ENCODE assay signal across 19 cellular contexts in genomic region chr4:44553143-44553542, GRCh38.
DNase-seq lines count a peak whose midpoint lies in the region; ATAC-seq, FAIRE-seq and TF ChIP-seq lines count a peak whose summit lies in the region.
"Had no signal": no experiment of that assay in that cellular context is flagged by ENCODE, and none has a peak within 500 bp of the region (broad histone marks: within the 10 kb centered on the region; RNA-seq: fewer than 3 reads in every experiment).

No MANE protein-coding gene starts in this region.

- DNase-seq in HPDE6-E6E7 (ENCODE audit: extremely low spot score) (peak; percentile 32), RKO (ENCODE audit: low spot score) (peak; percentile 57), bronchial epithelial cell (ENCODE audit: low read depth) (peak; percentile 8), retinal pigment epithelial cell (ENCODE audit: low read depth) (peak; percentile 42), vagina (ENCODE audit: extremely low spot score in 2 of 2) (no peak), left cardiac atrium (no peak)
- no peak for DNase-seq in stimulated activated CD4-positive, alpha-beta T cell treated with anti-CD3 and anti-CD28 coated beads, Interleukin-4, amount 100 ng/mL, for 24 hours
- DNase-seq: CD4-positive, alpha-beta memory T cell; COR-L47; DMS 273 treated with DMSO at 0.1 percent for 48 hours; DMS53; DND-41; EL; H9 had no signal

- H3K36me3 ChIP-seq in bronchial epithelial cell (ENCODE audit: control insufficient read depth, insufficient read depth, low read length): no peaks in the 10 kb centered on the region
- H3K36me3 ChIP-seq in vagina: no peaks in the 10 kb centered on the region
- H3K36me3 ChIP-seq: BLaER1 had no signal

- no peak for TF ChIP-seq POLR2A in vagina (IDR thresholded peaks at IDR 0.05)

- no peaks in the 10 kb centered on the region for H3K27me3 ChIP-seq in bronchial epithelial cell (ENCODE audit: control insufficient read depth, insufficient read depth, low read length)
- no peaks in the 10 kb centered on the region for H3K27me3 ChIP-seq in vagina
- H3K27me3 ChIP-seq: BLaER1 had no signal

- intact Hi-C loops in vagina (cut with DNase I) (no loop called here), left cardiac atrium (cut with DNase I) (no loop called here)

- no peaks in the 10 kb centered on the region for H3K9me3 ChIP-seq in vagina
- H3K9me3 ChIP-seq: A549, BLaER1 had no signal

- no peak for ATAC-seq in left cardiac atrium
- ATAC-seq: A549, GM12878 had no signal

- H3K27ac ChIP-seq in vagina: no peak overlapping the region
- H3K27ac ChIP-seq: 22Rv1, A549, BLaER1 had no signal

- H3K4me3 ChIP-seq in bronchial epithelial cell (ENCODE audit: low read depth, low read length) (no peak overlapping the region), retinal pigment epithelial cell (ENCODE audit: low read length) (no peak overlapping the region), vagina (no peak overlapping the region)
- H3K4me3 ChIP-seq: A549, BLaER1, GM12878 had no signal

- TF ChIP-seq CTCF in bronchial epithelial cell (IDR thresholded peaks at IDR 0.05; ENCODE audit: insufficient read depth, low read length, severe bottlenecking): no peak
- no peak for TF ChIP-seq CTCF in retinal pigment epithelial cell (conservative IDR thresholded peaks at IDR 0.05; ENCODE audit: low read depth, low read length)
- no peak for TF ChIP-seq CTCF in vagina (IDR thresholded peaks at IDR 0.05)

- no peak for FAIRE-seq in bronchial epithelial cell (lab: Jason Lieb, UNC)
- FAIRE-seq: A549, GM12878, H1 had no signal

- H3K4me1 ChIP-seq in vagina: no peaks in the 10 kb centered on the region
- H3K4me1 ChIP-seq: A549, BLaER1 had no signal

Comparison
In these comparisons a context has a peak if more than half of its experiments do, and no peak if none do; other contexts are left out.
1. DNase-seq: peak in HPDE6-E6E7 (single experiment), RKO (single experiment), bronchial epithelial cell (single experiment) and retinal pigment epithelial cell (single experiment); none in vagina (0 of 2), stimulated activated CD4-positive, alpha-beta T cell treated with anti-CD3 and anti-CD28 coated beads, Interleukin-4, amount 100 ng/mL, for 24 hours (single experiment) and left cardiac atrium (single experiment).